Comparison of ENCODE assay signal across 23 cellular contexts in the genomic region with DNA sequence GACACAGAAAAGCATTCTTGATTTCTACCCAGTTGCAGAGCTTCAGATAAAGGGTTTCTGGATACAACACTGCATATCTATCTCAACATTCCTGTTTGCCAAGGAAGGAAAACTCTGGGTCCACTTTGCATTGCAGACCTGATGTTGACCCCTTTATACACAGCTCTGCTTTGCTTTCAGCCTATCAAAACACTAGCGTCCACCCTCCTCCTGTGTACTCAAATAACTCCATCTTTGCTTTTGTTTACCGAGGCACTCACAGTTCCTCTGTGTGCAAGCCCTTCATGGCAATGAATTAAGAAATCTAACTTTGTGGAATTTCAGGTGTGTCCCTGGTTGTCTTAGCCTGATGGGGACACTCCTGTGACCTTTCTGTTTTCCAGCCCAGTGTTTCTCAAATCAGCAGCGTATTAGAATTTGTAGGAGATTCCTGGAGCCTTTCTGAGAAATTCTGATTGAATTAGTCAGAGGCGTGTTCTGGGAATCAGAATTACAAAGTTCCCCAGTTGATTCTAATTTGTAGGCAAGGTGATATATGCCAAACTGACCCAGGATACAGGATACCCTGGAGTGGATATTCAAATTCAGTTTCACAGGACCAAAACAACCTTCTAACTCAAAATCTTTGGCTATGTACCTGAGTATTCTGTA.
A peak's percentile ranks its signal among the peaks of the same experiment; 100 is the strongest.
DNase-seq lines count a peak whose midpoint lies in the region; ATAC-seq and TF ChIP-seq lines count a peak whose summit lies in the region.
"Had no signal": no experiment of that assay in that cellular context is flagged by ENCODE, and none has a peak within 500 bp of the region (broad histone marks: within the 10 kb centered on the region; RNA-seq: fewer than 3 reads in every experiment).

No MANE protein-coding gene starts in this region.

- H3K4me2 ChIP-seq in neuronal stem cell (ENCODE audit: insufficient read depth, low read length, poor library complexity, severe bottlenecking), result no peak overlapping the region

- TF ChIP-seq CTCF in endodermal cell (conservative IDR thresholded peaks at IDR 0.05) (no peak), type B pancreatic cell (conservative IDR thresholded peaks at IDR 0.05) (no peak)

- H3K4me1 ChIP-seq in endodermal cell (ENCODE audit: control insufficient read depth, insufficient read depth, low read length), result no peaks in the 10 kb centered on the region
- peaks cover 0 to 8% of the 10 kb centered on the region in 2 donors for H3K4me1 ChIP-seq in neuronal stem cell (ENCODE audit: control insufficient read depth in 2 of 2, insufficient read depth in 1 of 2, low read depth in 1 of 2, low read length in 2 of 2)
- H3K4me1 ChIP-seq: foreskin keratinocyte had no signal

- no peaks in the 10 kb centered on the region for H3K27me3 ChIP-seq in endodermal cell (ENCODE audit: control insufficient read depth, insufficient read depth, low read length, poor library complexity, severe bottlenecking)
- no peaks in the 10 kb centered on the region for H3K27me3 ChIP-seq in neuronal stem cell (ENCODE audit: control insufficient read depth in 3 of 3, insufficient read depth in 3 of 3, low read depth in 1 of 3, low read length in 3 of 3)
- H3K27me3 ChIP-seq: foreskin keratinocyte, MG63 had no signal

- H2BK15ac ChIP-seq in neuronal stem cell (ENCODE audit: low read length), result no peak overlapping the region

- H3K9ac ChIP-seq in endodermal cell (ENCODE audit: extremely low read depth, low read length, poor library complexity, severe bottlenecking), result no peak overlapping the region
- no peak overlapping the region for H3K9ac ChIP-seq in neuronal stem cell (ENCODE audit: low read depth, low read length, poor library complexity)

- H2AK5ac ChIP-seq in neuronal stem cell (ENCODE audit: low read depth, low read length), result no peak overlapping the region

- no peak overlapping the region for H3K23ac ChIP-seq in neuronal stem cell (ENCODE audit: low read depth, low read length, poor library complexity)

- H3K9me3 ChIP-seq in T-helper 17 cell (ENCODE audit: control insufficient read depth, low read length, poor library complexity, severe bottlenecking) (no peaks in the 10 kb centered on the region), endodermal cell (ENCODE audit: control insufficient read depth, low read length) (no peaks in the 10 kb centered on the region), neuronal stem cell (replicated peaks in 1 of 2; ENCODE audit: control insufficient read depth in 2 of 2, insufficient read depth in 1 of 2, low read depth in 1 of 2, low read length in 2 of 2) (no peaks in the 10 kb centered on the region)
- H3K9me3 ChIP-seq: MG63 had no signal

- no peak overlapping the region for H2BK120ac ChIP-seq in neuronal stem cell (ENCODE audit: low read depth, low read length)

- H3K36me3 ChIP-seq in endodermal cell (ENCODE audit: control insufficient read depth, insufficient read depth, low read length), result no peaks in the 10 kb centered on the region
- no peaks in the 10 kb centered on the region for H3K36me3 ChIP-seq in neuronal stem cell (replicated peaks in 1 of 2; ENCODE audit: control insufficient read depth in 2 of 2, insufficient read depth in 2 of 2, low read length in 2 of 2)
- H3K36me3 ChIP-seq: MG63 had no signal

- WGBS in endodermal cell (ENCODE audit: insufficient coverage in 1 of 2, insufficient read length in 1 of 2), 2 experiments, result 41 to 85% methylated on average over 2 to 4 of the region's 4 CpGs
- WGBS in neuronal stem cell (ENCODE audit: extremely low coverage in 2 of 2, insufficient read length in 2 of 2, insufficient replicate concordance in 1 of 2), 2 donors, result no CpG with 5 or more reads among the region's 4 CpGs

- H3K36me3 Mint-ChIP-seq in T-helper 17 cell (ENCODE audit: low read depth), result peaks cover 4% of the 10 kb centered on the region
- no peaks in the 10 kb centered on the region for H3K36me3 Mint-ChIP-seq in endodermal cell (ENCODE audit: low read depth)
- H3K36me3 Mint-ChIP-seq in type B pancreatic cell, result no peaks in the 10 kb centered on the region

- peak overlapping the region; percentile 66 for H3K27ac Mint-ChIP-seq in T-helper 17 cell
- H3K27ac Mint-ChIP-seq in endodermal cell, result no peak overlapping the region
- H3K27ac Mint-ChIP-seq in type B pancreatic cell, result no peak overlapping the region

- no peak overlapping the region for H3K18ac ChIP-seq in neuronal stem cell (ENCODE audit: low read length)

- no peak overlapping the region for H3K4me3 Mint-ChIP-seq in T-helper 17 cell
- no peak overlapping the region for H3K4me3 Mint-ChIP-seq in endodermal cell
- no peak overlapping the region for H3K4me3 Mint-ChIP-seq in type B pancreatic cell
- H3K4me3 Mint-ChIP-seq: stimulated activated naive CD8-positive, alpha-beta T cell treated with anti-CD3 and anti-CD28 coated beads, Interleukin-15, Interleukin-2, amounts not matched to agents 100 ng/mL and 50 ng/mL, for 24 hours had no signal

- H2AFZ ChIP-seq in neuronal stem cell (ENCODE audit: low read length), result peak overlapping the region; percentile 74

- no peaks in the 10 kb centered on the region for H3K9me3 Mint-ChIP-seq in endodermal cell
- H3K9me3 Mint-ChIP-seq in type B pancreatic cell, result no peaks in the 10 kb centered on the region
- H3K9me3 Mint-ChIP-seq: stimulated activated naive CD8-positive, alpha-beta T cell treated with anti-CD3 and anti-CD28 coated beads, Interleukin-15, Interleukin-2, amounts not matched to agents 100 ng/mL and 50 ng/mL, for 24 hours had no signal

- no peak overlapping the region for H3K4ac ChIP-seq in neuronal stem cell (ENCODE audit: low read length)

- peaks cover 1% of the 10 kb centered on the region for H3K27me3 Mint-ChIP-seq in T-helper 17 cell
- H3K27me3 Mint-ChIP-seq in endodermal cell (ENCODE audit: insufficient read depth), result no peaks in the 10 kb centered on the region
- H3K27me3 Mint-ChIP-seq in type B pancreatic cell, result no peaks in the 10 kb centered on the region
- H3K27me3 Mint-ChIP-seq: stimulated activated naive CD8-positive, alpha-beta T cell treated with anti-CD3 and anti-CD28 coated beads, Interleukin-15, Interleukin-2, amounts not matched to agents 100 ng/mL and 50 ng/mL, for 24 hours had no signal

- DNase-seq in Ammon's horn (ENCODE audit: low spot score) (peak; percentile 17), T-helper 17 cell (no peak), endodermal cell (no peak), neuronal stem cell (ENCODE audit: low spot score) (no peak), posterior cingulate gyrus (no peak), NCI-H1694 (lab: John Stamatoyannopoulos, UW) (no peak), type B pancreatic cell (ENCODE audit: extremely low spot score, unreplicated experiment) (no peak)
- DNase-seq in stimulated activated naive CD8-positive, alpha-beta T cell treated with anti-CD3 and anti-CD28 coated beads, Interleukin-15, Interleukin-2, amounts not matched to agents 100 U/mL and 50 U/mL, for 24 hours, result no peak
- DNase-seq: activated CD4-positive, CD25-positive, alpha-beta regulatory T cell; activated gamma-delta T cell; aorta; foreskin keratinocyte; IMR-90; MG63; NCI-H1694 treated with DMSO at 0.1 percent for 48 hours; NK-92 treated with Interleukin-12 subunit alpha and Interleukin-12 subunit beta, amount 100 ng/mL, for 24 hours; retina; stimulated activated CD4-positive, alpha-beta T cell treated with anti-CD3 and anti-CD28 coated beads, Interleukin-15, amount 100 ng/mL, for 24 hours; T-helper 2 cell had no signal

- H3K14ac ChIP-seq in neuronal stem cell (ENCODE audit: low read length), result no peak overlapping the region

- H3K4me3 ChIP-seq in endodermal cell (ENCODE audit: low read length), result no peak overlapping the region
- no peak overlapping the region for H3K4me3 ChIP-seq in neuronal stem cell (ENCODE audit: low read length in 2 of 2)
- H3K4me3 ChIP-seq: coronary artery, MG63 had no signal

- no peak overlapping the region for H2BK5ac ChIP-seq in neuronal stem cell (ENCODE audit: low read length)

- no peaks in the 10 kb centered on the region for H3K79me1 ChIP-seq in neuronal stem cell (ENCODE audit: low read depth, low read length)

- H3K4me1 Mint-ChIP-seq in T-helper 17 cell (peaks cover 10% of the 10 kb centered on the region), endodermal cell (peaks cover 6% of the 10 kb centered on the region), type B pancreatic cell (ENCODE audit: unreplicated experiment) (peaks cover 7% of the 10 kb centered on the region)

- ATAC-seq in T-helper 17 cell, result no peak
- no peak for ATAC-seq in stimulated activated naive CD8-positive, alpha-beta T cell treated with anti-CD3 and anti-CD28 coated beads, Interleukin-15, Interleukin-2, amounts not matched to agents 100 U/mL and 50 U/mL, for 24 hours
- ATAC-seq: foreskin keratinocyte, left lobe of liver, Right ventricle myocardium inferior had no signal

- no peak overlapping the region for H4K8ac ChIP-seq in neuronal stem cell (ENCODE audit: low read depth, low read length)

- intact Hi-C loops in posterior cingulate gyrus (cut with DNase I), result loop anchor here (5.0 to 10.0 kb wide), 3 partner anchors 55 to 1217 kb away; no protein-coding TSS in a partner anchor

- peak overlapping the region; percentile 1 for H3K27ac ChIP-seq in endodermal cell (ENCODE audit: low read depth, low read length)
- no peak overlapping the region for H3K27ac ChIP-seq in neuronal stem cell (replicated peaks; ENCODE audit: low read length)
- H3K27ac ChIP-seq: coronary artery, foreskin keratinocyte had no signal

- H4K91ac ChIP-seq in neuronal stem cell (ENCODE audit: low read depth, low read length, poor library complexity), result no peak overlapping the region

- H2BK12ac ChIP-seq in neuronal stem cell (ENCODE audit: low read length), result no peak overlapping the region
